ENCODE assay signal across 15 cellular contexts in genomic region chr20:62557999-62558408, GRCh38.
"Had no signal": no experiment of that assay in that cellular context is flagged by ENCODE, and none has a peak within 500 bp of the region (broad histone marks: within the 10 kb centered on the region; RNA-seq: fewer than 3 reads in every experiment).

No MANE protein-coding gene starts in this region.

- H3K79me2 ChIP-seq: parathyroid adenoma had no signal

- ATAC-seq: activated CD4-positive, alpha-beta T cell treated with anti-CD3 and anti-CD28 coated beads for 36 hours had no signal

- DNase-seq: activated CD4-positive, alpha-beta memory T cell treated with anti-CD3 and anti-CD28 coated beads, Interleukin-2, amount 10 ng/mL, durations not matched to agents 7 days and 5 days; activated CD4-positive, alpha-beta T cell treated with anti-CD3 and anti-CD28 coated beads for 36 hours; activated CD8-positive, alpha-beta memory T cell treated with anti-CD3 and anti-CD28 coated beads, Interleukin-2, amount 50 U/mL, for 4 hours; activated naive CD8-positive, alpha-beta T cell treated with anti-CD3 and anti-CD28 coated beads, Interleukin-2, amount 10 ng/mL, durations not matched to agents 7 days and 5 days; aorta; dorsolateral prefrontal cortex; glutamatergic neuron; stimulated activated naive CD4-positive, alpha-beta T cell treated with Interleukin-2 at 50 U/mL for 16 hours; T1000 had no signal

- H3K9me3 ChIP-seq: breast epithelium, suprapubic skin had no signal

- H3K36me3 ChIP-seq: breast epithelium, suprapubic skin had no signal

- H3K4me1 ChIP-seq: breast epithelium, parathyroid adenoma, suprapubic skin had no signal

- H3K9me3 Mint-ChIP-seq: activated CD4-positive, alpha-beta memory T cell treated with anti-CD3 and anti-CD28 coated beads, Interleukin-2, amount 10 ng/mL, durations not matched to agents 7 days and 5 days; activated naive CD8-positive, alpha-beta T cell treated with anti-CD3 and anti-CD28 coated beads, Interleukin-2, amount 10 ng/mL, durations not matched to agents 7 days and 5 days; neural crest cell; type B pancreatic cell had no signal

- H3K27ac Mint-ChIP-seq: activated CD4-positive, alpha-beta memory T cell treated with anti-CD3 and anti-CD28 coated beads, Interleukin-2, amount 10 ng/mL, durations not matched to agents 7 days and 5 days; activated CD4-positive, alpha-beta T cell treated with anti-CD3 and anti-CD28 coated beads for 36 hours; activated naive CD8-positive, alpha-beta T cell treated with anti-CD3 and anti-CD28 coated beads, Interleukin-2, amount 10 ng/mL, durations not matched to agents 7 days and 5 days; type B pancreatic cell had no signal

- H3K9ac ChIP-seq: parathyroid adenoma had no signal

- H3K27ac ChIP-seq: breast epithelium, dorsolateral prefrontal cortex, parathyroid adenoma, suprapubic skin, VCaP had no signal

- H3K4me3 ChIP-seq: breast epithelium, dorsolateral prefrontal cortex, suprapubic skin had no signal

- H3K4me1 Mint-ChIP-seq: activated CD4-positive, alpha-beta memory T cell treated with anti-CD3 and anti-CD28 coated beads, Interleukin-2, amount 10 ng/mL, durations not matched to agents 7 days and 5 days; activated CD4-positive, alpha-beta T cell treated with anti-CD3 and anti-CD28 coated beads for 36 hours had no signal

- H3K36me3 Mint-ChIP-seq: activated naive CD8-positive, alpha-beta T cell treated with anti-CD3 and anti-CD28 coated beads, Interleukin-2, amount 10 ng/mL, durations not matched to agents 7 days and 5 days; type B pancreatic cell had no signal

- H3K4me3 Mint-ChIP-seq: activated CD4-positive, alpha-beta memory T cell treated with anti-CD3 and anti-CD28 coated beads, Interleukin-2, amount 10 ng/mL, durations not matched to agents 7 days and 5 days; activated CD4-positive, alpha-beta T cell treated with anti-CD3 and anti-CD28 coated beads for 36 hours; activated naive CD8-positive, alpha-beta T cell treated with anti-CD3 and anti-CD28 coated beads, Interleukin-2, amount 10 ng/mL, durations not matched to agents 7 days and 5 days; neural crest cell; type B pancreatic cell had no signal

- H2AFZ ChIP-seq: parathyroid adenoma had no signal
